ENCODE assay signal across 8 cellular contexts in genomic region chr15:31263751-31264533, GRCh38.
DNase-seq lines count a peak whose midpoint lies in the region; ATAC-seq and TF ChIP-seq lines count a peak whose summit lies in the region.

No MANE protein-coding gene starts in this region.

- TF ChIP-seq EP300 in transverse colon (IDR thresholded peaks at IDR 0.05; ENCODE audit: low read depth): no peak

- H3K27me3 ChIP-seq in BLaER1 (no peaks in the 10 kb centered on the region), transverse colon (no peaks in the 10 kb centered on the region)

- H3K27ac ChIP-seq in BLaER1: peak overlapping the region; percentile 92
- H3K27ac ChIP-seq in epithelial cell of prostate: peak overlapping the region; percentile 52
- H3K27ac ChIP-seq in transverse colon: peak overlapping the region; percentile 73 to 90 (median 85)

- no peaks in the 10 kb centered on the region for H3K9me3 ChIP-seq in BLaER1
- no peaks in the 10 kb centered on the region for H3K9me3 ChIP-seq in transverse colon

- peaks cover 76% of the 10 kb centered on the region for H3K4me1 ChIP-seq in BLaER1
- H3K4me1 ChIP-seq in transverse colon: peaks cover 27 to 62% (median 40%) of the 10 kb centered on the region in 4 donors

- WGBS in transverse colon (ENCODE audit: low coverage in 1 of 2), 2 donors: 33 to 40% methylated on average over 7 to 24 of the region's 24 CpGs

- in situ Hi-C loops in transverse colon (cut with MboI; ENCODE audit: low pct_ligation_motif_present in 1 of 4, low pct_unique_long_range_greater_than_20kb in 1 of 4, low sequenced_read_pairs in 3 of 4): no loop called here

- no peak overlapping the region for H3K4me3 ChIP-seq in BLaER1
- no peak overlapping the region for H3K4me3 ChIP-seq in transverse colon

- intact Hi-C loops in posterior vena cava (cut with DNase I): no loop called here
- intact Hi-C loops in transverse colon (cut with DNase I; ENCODE audit: low total_unique reads): no loop called here

- ATAC-seq in GM21529 (IDR thresholded peaks at IDR 0.05; ENCODE audit: unreplicated experiment): peak; percentile 30
- ATAC-seq in HG02571 (IDR thresholded peaks at IDR 0.05; ENCODE audit: unreplicated experiment): no peak

- peak; percentile 29 for TF ChIP-seq POLR2A in transverse colon (IDR thresholded peaks at IDR 0.05)

- H3K36me3 ChIP-seq in BLaER1: no peaks in the 10 kb centered on the region
- no peaks in the 10 kb centered on the region for H3K36me3 ChIP-seq in transverse colon

- H3K9ac ChIP-seq in BLaER1: peak overlapping the region; percentile 48; the same call in 1 of the 2 replicates

- peak; percentile 95 for DNase-seq in NCI-H69 (lab: John Stamatoyannopoulos, UW)
- peak; percentile 27 for DNase-seq in activated CD8-positive, alpha-beta memory T cell treated with anti-CD3 and anti-CD28 coated beads, Interleukin-2, amount 50 U/mL, for 1 hour (ENCODE audit: extremely low read depth)
- DNase-seq in epithelial cell of prostate (ENCODE audit: low read depth, low spot score): no peak
- peak; percentile 95 for DNase-seq in posterior vena cava (ENCODE audit: low spot score)
- DNase-seq in transverse colon: peak; percentile 91

- TF ChIP-seq CTCF in transverse colon (IDR thresholded peaks at IDR 0.05): no peak

- H4K20me1 ChIP-seq in BLaER1: peaks cover 17% of the 10 kb centered on the region

- H3K4me2 ChIP-seq in BLaER1: peak overlapping the region; percentile 98
